8 cellular contexts compared by ENCODE assay signal in genomic region chr11:65329944-65330403, GRCh38. TPM values are rescaled to one million over a fixed set of nuclear protein-coding genes. Genes with fewer than 3 reads are reported as not detected.
DNase-seq lines count a peak whose midpoint lies in the region; ATAC-seq, FAIRE-seq and TF ChIP-seq lines count a peak whose summit lies in the region.

No MANE protein-coding gene starts in this region.

- 4 to 7% (median 6%) methylated on average over 13 of the region's 13 CpGs for WGBS in stomach, 5 donors

- no peak for TF ChIP-seq POLR2A in stomach (IDR thresholded peaks at IDR 0.05)

- H3K4me3 ChIP-seq in LNCaP clone FGC (ENCODE audit: low read depth, low read length), result no peak overlapping the region
- H3K4me3 ChIP-seq in fibroblast of the aortic adventitia (ENCODE audit: low read depth, low read length), result no peak overlapping the region
- H3K4me3 ChIP-seq in neutrophil (ENCODE audit: low read depth in 1 of 2, low read length in 1 of 2), result no peak overlapping the region
- H3K4me3 ChIP-seq in stomach, result no peak overlapping the region

- H3K4me1 ChIP-seq in neutrophil (ENCODE audit: control insufficient read depth in 1 of 2, insufficient read depth in 1 of 2, low read depth in 1 of 2, low read length in 1 of 2) (peaks cover 8 to 13% of the 10 kb centered on the region in 2 experiments), stomach (peaks cover 8 to 23% (median 13%) of the 10 kb centered on the region in 4 donors)

- H3K9me3 ChIP-seq in neutrophil (no peaks in the 10 kb centered on the region), stomach (no peaks in the 10 kb centered on the region)

- peak; percentile 83 for TF ChIP-seq CTCF in D721Med (IDR thresholded peaks at IDR 0.05; ENCODE audit: insufficient read depth, missing control alignments)
- TF ChIP-seq CTCF in LNCaP clone FGC (IDR thresholded peaks at IDR 0.05; ENCODE audit: control insufficient read depth, extremely low read depth, insufficient read depth), result peak; percentile 73
- TF ChIP-seq CTCF in fibroblast of the aortic adventitia (IDR thresholded peaks at IDR 0.05; ENCODE audit: insufficient read depth, low read length), result peak; percentile 71
- peak; percentile 74 for TF ChIP-seq CTCF in neutrophil (IDR thresholded peaks at IDR 0.05)
- peak in 6 of 7 experiments; percentile 36 to 86 (median 79) for TF ChIP-seq CTCF in stomach (IDR thresholded peaks at IDR 0.05)

- intact Hi-C loops in stomach (cut with DNase I; ENCODE audit: low total_unique reads), result no loop called here

- FAIRE-seq in D721Med (lab: Jason Lieb, UNC) (no peak), RCC 7860 (lab: Jason Lieb, UNC) (no peak)

- H3K36me3 ChIP-seq in neutrophil (no peaks in the 10 kb centered on the region), stomach (no peaks in the 10 kb centered on the region)

- H3K27ac ChIP-seq in neutrophil (no peak overlapping the region), stomach (no peak overlapping the region)

- ATAC-seq in GM19467 (IDR thresholded peaks at IDR 0.05; ENCODE audit: unreplicated experiment), result no peak

- TF ChIP-seq EP300 in stomach (IDR thresholded peaks at IDR 0.05), result no peak

- H3K27me3 ChIP-seq in neutrophil, result no peaks in the 10 kb centered on the region
- H3K27me3 ChIP-seq in stomach, result no peaks in the 10 kb centered on the region

- DNase-seq in D721Med (ENCODE audit: insufficient read length, low spot score), result no peak
- peak; percentile 73 for DNase-seq in LNCaP clone FGC (ENCODE audit: low read depth)
- DNase-seq in RCC 7860 (ENCODE audit: low spot score), result peak; percentile 50
- peak; percentile 50 for DNase-seq in activated T-helper 1 cell treated with Interleukin-2 at 50 U/mL for 16 hours (ENCODE audit: low read depth)
- peak; percentile 98 for DNase-seq in fibroblast of the aortic adventitia (ENCODE audit: low read depth)
- peak; percentile 95 for DNase-seq in stomach

RNA-seq across cellular contexts. Expression of gene DPF2, which starts 3.7 kb away (rescaled TPM):
- 46.4 and 75.9 TPM in 2 replicates for total RNA-seq in fibroblast of the aortic adventitia (ENCODE audit: low replicate concordance)
- 10 to 100 TPM; 14.7 to 92.8 (median 35.1) TPM for total RNA-seq in stomach
- polyA plus RNA-seq in stomach, result 10 to 100 TPM; 14.9 to 22.6 (median 19.6) TPM

RNA-seq across cellular contexts. Expression of gene CDC42EP2, which starts 15.3 kb away (rescaled TPM):
- total RNA-seq in fibroblast of the aortic adventitia (ENCODE audit: low replicate concordance), result 4.7 and 28.0 TPM in 2 replicates
- 10 to 100 TPM in 2 of 5 donors, 1 to 10 TPM in 1, under 1 TPM in 1, not detected in 1; 0.89 to 18.3 (median 8.3) TPM for total RNA-seq in stomach
- 10 to 100 TPM; 13.8 to 22.0 (median 18.4) TPM for polyA plus RNA-seq in stomach

RNA-seq across cellular contexts. Expression of gene TIGD3, which starts 24.6 kb away (rescaled TPM):
- total RNA-seq in fibroblast of the aortic adventitia (ENCODE audit: low replicate concordance), result 0.27 TPM in 1 of 2 replicates, not detected in the other
- total RNA-seq in stomach, result 1 to 10 TPM in 1 of 5 donors, not detected in 4; 4.5 TPM
- polyA plus RNA-seq in stomach, result under 1 TPM in 2 of 3 donors, not detected in 1; 0.25 to 0.44 TPM

RNA-seq across cellular contexts. Expression of gene SLC25A45, which starts 52.5 kb away (rescaled TPM):
- total RNA-seq in fibroblast of the aortic adventitia (ENCODE audit: low replicate concordance) (0.41 and 5.8 TPM in 2 replicates), stomach (100 to 1,000 TPM in 1 of 5 donors, 1 to 10 TPM in 4; 1.2 to 101 (median 2.4) TPM)
- 1 to 10 TPM; 1.9 to 3.8 (median 3.1) TPM for polyA plus RNA-seq in stomach

RNA-seq across cellular contexts. Expression of gene FRMD8, which starts 56.5 kb away (rescaled TPM):
- total RNA-seq in fibroblast of the aortic adventitia (ENCODE audit: low replicate concordance) (42.7 and 172 TPM in 2 replicates), stomach (100 to 1,000 TPM in 3 of 5 donors, 10 to 100 TPM in 1, 1 to 10 TPM in 1; 9.3 to 340 (median 114) TPM)
- 10 to 100 TPM; 11.8 to 16.3 (median 13.6) TPM for polyA plus RNA-seq in stomach
